6 cellular contexts compared by ENCODE assay signal in genomic region chr17:47988445-47988844, GRCh38. TPM values are rescaled to one million over a fixed set of nuclear protein-coding genes. Genes with fewer than 3 reads are reported as not detected.
"Had no signal": no experiment of that assay in that cellular context is flagged by ENCODE, and none has a peak within 500 bp of the region (broad histone marks: within the 10 kb centered on the region; RNA-seq: fewer than 3 reads in every experiment).

No MANE protein-coding gene starts in this region.

RNA-seq across cellular contexts. Expression of gene PRR15L, which starts 30.8 kb away (rescaled TPM):
- total RNA-seq: esophagus muscularis mucosa, left ventricle myocardium superior, mesenteric fat pad, mononuclear cell, natural killer cell, posterior vena cava had no signal
